In the genomic region with DNA sequence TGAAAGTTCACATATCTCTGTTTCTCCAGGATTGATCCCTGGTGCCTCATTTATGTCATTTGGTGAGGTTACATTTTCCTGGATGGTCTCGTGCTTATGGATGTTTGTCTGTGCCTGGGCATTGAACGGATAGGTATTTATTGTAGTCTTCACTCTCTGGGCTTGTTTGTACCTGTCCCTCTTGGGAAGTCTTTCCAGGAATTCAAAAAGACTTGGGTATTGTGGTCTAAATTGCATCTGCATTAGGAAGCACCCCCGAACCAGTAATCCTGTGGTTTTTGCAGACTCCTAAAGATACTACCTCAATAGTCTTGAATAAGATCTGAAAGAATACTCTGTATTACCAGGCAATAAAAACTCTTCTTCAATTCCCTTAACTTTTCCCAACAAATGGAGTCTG, we compare ENCODE assay signal across 27 cellular contexts.
DNase-seq lines count a peak whose midpoint lies in the region; ATAC-seq, FAIRE-seq and TF ChIP-seq lines count a peak whose summit lies in the region.
"Had no signal": no experiment of that assay in that cellular context is flagged by ENCODE, and none has a peak within 500 bp of the region (broad histone marks: within the 10 kb centered on the region; RNA-seq: fewer than 3 reads in every experiment).

No MANE protein-coding gene starts in this region.

- DNase-seq in mammary epithelial cell = peak; percentile 21
- DNase-seq in MCF 10A (ENCODE audit: unreplicated experiment) = no peak
- DNase-seq in bronchial epithelial cell (ENCODE audit: low read depth) = peak; percentile 64
- DNase-seq in foreskin keratinocyte = peak; percentile 52 to 78
- no peak for DNase-seq in hepatocyte (ENCODE audit: low spot score)
- DNase-seq in activated T-cell treated with anti-CD3 and anti-CD28 coated beads, Interleukin-2, amount 50 U/mL, for 24 hours = no peak
- no peak for DNase-seq in activated T-cell treated with anti-CD3 and anti-CD28 coated beads, Interleukin-2, amount 50 U/mL, for 4 hours
- DNase-seq: AML-193; Caco-2; Calu3; CD4-positive, alpha-beta T cell; CD8-positive, alpha-beta T cell; DMS 273 treated with DMSO at 0.1 percent for 48 hours; DMS153; DMS53; DMS79; DND-41; EL; GDM1 had no signal

- H3K36me3 ChIP-seq in mammary epithelial cell (ENCODE audit: insufficient read depth, low read length) (no peaks in the 10 kb centered on the region), bronchial epithelial cell (ENCODE audit: control insufficient read depth, insufficient read depth, low read length) (no peaks in the 10 kb centered on the region), hepatocyte (replicated peaks; ENCODE audit: insufficient read depth, low read depth) (no peaks in the 10 kb centered on the region)
- H3K36me3 ChIP-seq: BLaER1 treated with 17β-estradiol and CSF1 and Interleukin-3, amounts not matched to agents 10 nM and 100 nM had no signal

- in situ Hi-C loops in mammary epithelial cell (cut with MboI; ENCODE audit: low sequenced_read_pairs in 2 of 2) = no loop called here

- H3K27ac ChIP-seq in mammary epithelial cell (ENCODE audit: insufficient read depth, low read depth, low read length) = no peak overlapping the region
- H3K27ac ChIP-seq in foreskin keratinocyte = no peak overlapping the region
- H3K27ac ChIP-seq in hepatocyte = no peak overlapping the region
- H3K27ac ChIP-seq: 22Rv1; A549; BLaER1 treated with 17β-estradiol and CSF1 and Interleukin-3, amounts not matched to agents 10 nM and 100 nM; C4-2B had no signal

- H3K9ac ChIP-seq in mammary epithelial cell (ENCODE audit: insufficient read depth, low read length) = no peak overlapping the region
- H3K9ac ChIP-seq: BLaER1 treated with 17β-estradiol and CSF1 and Interleukin-3, amounts not matched to agents 10 nM and 100 nM had no signal

- H3K4me1 Mint-ChIP-seq in MCF 10A (ENCODE audit: insufficient read depth, unreplicated experiment) = no peaks in the 10 kb centered on the region
- H3K4me1 Mint-ChIP-seq in activated T-cell treated with anti-CD3 and anti-CD28 coated beads, Interleukin-2, amount 50 U/mL, for 24 hours (ENCODE audit: low read depth) = no peaks in the 10 kb centered on the region
- no peaks in the 10 kb centered on the region for H3K4me1 Mint-ChIP-seq in activated T-cell treated with anti-CD3 and anti-CD28 coated beads, Interleukin-2, amount 50 U/mL, for 4 hours (ENCODE audit: low read depth)
- H3K4me1 Mint-ChIP-seq: B cell had no signal

- CTCF ChIA-PET in mammary epithelial cell (lab: Charles Lee; ENCODE audit: low non-redundant PET) = no interaction called here
- CTCF ChIA-PET in MCF 10A (lab: Yijun Ruan, JAX) = no interaction called here

- BruUV-seq in mammary epithelial cell (replicated peaks; lab: Mats Ljungman, UMichigan) = no TSS peak
- no TSS peak for BruUV-seq in MCF 10A (replicated peaks; lab: Mats Ljungman, UMichigan)

- no peak overlapping the region for H3K4me3 ChIP-seq in mammary epithelial cell (replicated peaks in 1 of 3; ENCODE audit: insufficient read depth in 1 of 3, low read depth in 2 of 3, low read length in 3 of 3)
- H3K4me3 ChIP-seq in bronchial epithelial cell (ENCODE audit: low read depth, low read length) = no peak overlapping the region
- no peak overlapping the region for H3K4me3 ChIP-seq in hepatocyte
- H3K4me3 ChIP-seq: A549; BLaER1 treated with 17β-estradiol and CSF1 and Interleukin-3, amounts not matched to agents 10 nM and 100 nM; GM12878 had no signal

- dilution Hi-C loops in mammary epithelial cell (cut with HindIII; ENCODE audit: low sequenced_read_pairs) = no loop called here

- FAIRE-seq in bronchial epithelial cell (lab: Jason Lieb, UNC) = no peak
- FAIRE-seq: A549, GM12878, GM12892, GM18507 had no signal

- no peak overlapping the region for H3K4me2 ChIP-seq in mammary epithelial cell (ENCODE audit: insufficient read depth, low read depth, low read length)
- H3K4me2 ChIP-seq in hepatocyte = no peak overlapping the region
- H3K4me2 ChIP-seq: A549; BLaER1 treated with 17β-estradiol and CSF1 and Interleukin-3, amounts not matched to agents 10 nM and 100 nM had no signal

- H2AFZ ChIP-seq in mammary epithelial cell (ENCODE audit: low read depth, low read length) (no peak overlapping the region), hepatocyte (no peak overlapping the region)

- 0% methylated on average over 2 of the region's 3 CpGs for WGBS in mammary epithelial cell (ENCODE audit: low coverage, missing lambda C conversion rate)
- 90% methylated on average over 3 of the region's 3 CpGs for whole genome bisulfite sequencing in hepatocyte (ENCODE audit: low lambda C conversion rate, missing lambda C conversion rate)

- H3K4me3 Mint-ChIP-seq in MCF 10A (ENCODE audit: unreplicated experiment) = no peak overlapping the region
- no peak overlapping the region for H3K4me3 Mint-ChIP-seq in activated T-cell treated with anti-CD3 and anti-CD28 coated beads, Interleukin-2, amount 50 U/mL, for 24 hours
- H3K4me3 Mint-ChIP-seq in activated T-cell treated with anti-CD3 and anti-CD28 coated beads, Interleukin-2, amount 50 U/mL, for 4 hours = no peak overlapping the region
- H3K4me3 Mint-ChIP-seq: B cell; CD4-positive, alpha-beta T cell; CD8-positive, alpha-beta T cell had no signal

- ATAC-seq in foreskin keratinocyte = peak; percentile 50
- ATAC-seq in activated T-cell treated with anti-CD3 and anti-CD28 coated beads, Interleukin-2, amount 50 U/mL, for 4 hours = no peak
- ATAC-seq: A549; CD8-positive, alpha-beta T cell; GM12878 had no signal

- H3K79me2 ChIP-seq in mammary epithelial cell (ENCODE audit: insufficient read depth, low read length) (no peaks in the 10 kb centered on the region), hepatocyte (no peaks in the 10 kb centered on the region)

- H4K20me1 ChIP-seq in mammary epithelial cell (ENCODE audit: insufficient read depth, low read length) (no peaks in the 10 kb centered on the region), hepatocyte (ENCODE audit: insufficient read depth, poor library complexity, severe bottlenecking) (no peaks in the 10 kb centered on the region)
- H4K20me1 ChIP-seq: BLaER1 treated with 17β-estradiol and CSF1 and Interleukin-3, amounts not matched to agents 10 nM and 100 nM had no signal

- no peak overlapping the region for H3K27ac Mint-ChIP-seq in MCF 10A (ENCODE audit: low read depth, unreplicated experiment)
- no peak overlapping the region for H3K27ac Mint-ChIP-seq in activated T-cell treated with anti-CD3 and anti-CD28 coated beads, Interleukin-2, amount 50 U/mL, for 24 hours
- H3K27ac Mint-ChIP-seq: B cell; CD4-positive, alpha-beta T cell; CD8-positive, alpha-beta T cell had no signal

- H3K4me1 ChIP-seq in mammary epithelial cell (ENCODE audit: insufficient read depth, low read length) (peaks cover 7% of the 10 kb centered on the region), foreskin keratinocyte (peaks cover 7% of the 10 kb centered on the region), hepatocyte (ENCODE audit: insufficient read depth) (no peaks in the 10 kb centered on the region)
- H3K4me1 ChIP-seq: A549; BLaER1 treated with 17β-estradiol and CSF1 and Interleukin-3, amounts not matched to agents 10 nM and 100 nM; Caco-2 had no signal

- H3K9me2 ChIP-seq in hepatocyte (replicated peaks; ENCODE audit: insufficient read depth) = no peaks in the 10 kb centered on the region

- TF ChIP-seq CTCF in mammary epithelial cell (conservative IDR thresholded peaks at IDR 0.05 in 1 of 2, IDR thresholded peaks at IDR 0.05 in 1 of 2; ENCODE audit: extremely low read depth in 1 of 2, insufficient read depth in 1 of 2, low read depth in 1 of 2, low read length in 2 of 2) (no peak), MCF 10A (IDR thresholded peaks at IDR 0.05; ENCODE audit: unreplicated experiment) (no peak), bronchial epithelial cell (IDR thresholded peaks at IDR 0.05; ENCODE audit: insufficient read depth, low read length, severe bottlenecking) (no peak), foreskin keratinocyte (conservative IDR thresholded peaks at IDR 0.05) (no peak), hepatocyte (IDR thresholded peaks at IDR 0.05; ENCODE audit: poor library complexity) (no peak)

- H3K9me3 ChIP-seq in mammary epithelial cell (replicated peaks; ENCODE audit: insufficient read depth, low read length) (no peaks in the 10 kb centered on the region), hepatocyte (ENCODE audit: low read depth) (no peaks in the 10 kb centered on the region)
- H3K9me3 ChIP-seq: Caco-2 had no signal

- peaks cover 11% of the 10 kb centered on the region for H3K9me3 Mint-ChIP-seq in MCF 10A (ENCODE audit: unreplicated experiment)
- peaks cover 24% of the 10 kb centered on the region for H3K9me3 Mint-ChIP-seq in activated T-cell treated with anti-CD3 and anti-CD28 coated beads, Interleukin-2, amount 50 U/mL, for 24 hours
- H3K9me3 Mint-ChIP-seq in activated T-cell treated with anti-CD3 and anti-CD28 coated beads, Interleukin-2, amount 50 U/mL, for 4 hours = peaks cover 18% of the 10 kb centered on the region

- intact Hi-C loops in mammary epithelial cell (cut with micrococcal nuclease) (no loop called here), MCF 10A (cut with micrococcal nuclease) (no loop called here)

- POLR2A ChIA-PET in MCF 10A (lab: Yijun Ruan, JAX) = no interaction called here

- no peaks in the 10 kb centered on the region for H3K36me3 Mint-ChIP-seq in MCF 10A (ENCODE audit: insufficient read depth, unreplicated experiment)
- no peaks in the 10 kb centered on the region for H3K36me3 Mint-ChIP-seq in activated T-cell treated with anti-CD3 and anti-CD28 coated beads, Interleukin-2, amount 50 U/mL, for 24 hours (ENCODE audit: low read depth)
- no peaks in the 10 kb centered on the region for H3K36me3 Mint-ChIP-seq in activated T-cell treated with anti-CD3 and anti-CD28 coated beads, Interleukin-2, amount 50 U/mL, for 4 hours (ENCODE audit: insufficient read depth)
- H3K36me3 Mint-ChIP-seq: CD8-positive, alpha-beta T cell had no signal

- no peaks in the 10 kb centered on the region for H3K27me3 ChIP-seq in mammary epithelial cell (ENCODE audit: insufficient read depth, low read length)
- H3K27me3 ChIP-seq in bronchial epithelial cell (ENCODE audit: control insufficient read depth, insufficient read depth, low read length) = no peaks in the 10 kb centered on the region
- no peaks in the 10 kb centered on the region for H3K27me3 ChIP-seq in foreskin keratinocyte
- H3K27me3 ChIP-seq in hepatocyte = no peaks in the 10 kb centered on the region
- H3K27me3 ChIP-seq: BLaER1 treated with 17β-estradiol and CSF1 and Interleukin-3, amounts not matched to agents 10 nM and 100 nM had no signal

- H3K27me3 Mint-ChIP-seq in MCF 10A (ENCODE audit: insufficient read depth, unreplicated experiment) = no peaks in the 10 kb centered on the region
- H3K27me3 Mint-ChIP-seq in activated T-cell treated with anti-CD3 and anti-CD28 coated beads, Interleukin-2, amount 50 U/mL, for 24 hours = no peaks in the 10 kb centered on the region
- no peaks in the 10 kb centered on the region for H3K27me3 Mint-ChIP-seq in activated T-cell treated with anti-CD3 and anti-CD28 coated beads, Interleukin-2, amount 50 U/mL, for 4 hours (ENCODE audit: low read depth)
- H3K27me3 Mint-ChIP-seq: B cell; CD4-positive, alpha-beta T cell had no signal

Comparison
In these comparisons a context has a peak if more than half of its experiments do, and no peak if none do; other contexts are left out.
1. DNase-seq: peak in mammary epithelial cell (single experiment), bronchial epithelial cell (single experiment) and foreskin keratinocyte (2 of 2); none in MCF 10A (single experiment), hepatocyte (single experiment), activated T-cell treated with anti-CD3 and anti-CD28 coated beads, Interleukin-2, amount 50 U/mL, for 24 hours (single experiment) and activated T-cell treated with anti-CD3 and anti-CD28 coated beads, Interleukin-2, amount 50 U/mL, for 4 hours (single experiment).